11 cellular contexts compared by ENCODE assay signal in the genomic region with DNA sequence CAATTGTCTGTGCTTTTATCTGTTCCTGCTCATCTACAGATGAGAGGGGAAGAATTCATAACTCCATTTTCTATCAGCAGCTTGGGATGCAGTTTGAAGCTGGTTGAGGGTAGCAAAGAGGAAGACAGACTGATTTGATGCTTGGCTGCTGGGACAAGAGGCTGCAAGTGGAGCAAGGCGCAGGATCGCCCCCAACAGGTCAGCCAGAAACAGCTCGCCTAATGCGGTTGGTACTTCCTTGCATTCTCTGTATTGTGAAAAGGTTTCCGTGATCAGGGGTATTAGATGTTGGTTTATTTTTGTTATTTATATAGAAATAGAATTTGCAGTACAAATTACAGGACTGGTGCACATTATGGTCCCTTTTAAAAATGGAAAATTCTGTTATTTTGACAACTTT. TPM values are rescaled to one million over a fixed set of nuclear protein-coding genes. Genes with fewer than 3 reads are reported as not detected.
DNase-seq lines count a peak whose midpoint lies in the region; ATAC-seq, FAIRE-seq and TF ChIP-seq lines count a peak whose summit lies in the region.
"Had no signal": no experiment of that assay in that cellular context is flagged by ENCODE, and none has a peak within 500 bp of the region (broad histone marks: within the 10 kb centered on the region; RNA-seq: fewer than 3 reads in every experiment).

No MANE protein-coding gene starts in this region.

- H3K27ac ChIP-seq in MM.1S (ENCODE audit: low read length) (no peak overlapping the region), small intestine (ENCODE audit: low read depth in 1 of 2, low read length in 1 of 2) (no peak overlapping the region), right atrium auricular region (no peak overlapping the region)
- H3K27ac ChIP-seq: upper lobe of left lung had no signal

- H3K9me3 ChIP-seq in MM.1S (replicated peaks; ENCODE audit: insufficient read depth, low read length): no peaks in the 10 kb centered on the region
- H3K9me3 ChIP-seq in small intestine (ENCODE audit: control insufficient read depth, low read depth): no peaks in the 10 kb centered on the region
- H3K9me3 ChIP-seq in right atrium auricular region: no peaks in the 10 kb centered on the region

- H2AFZ ChIP-seq in MM.1S (ENCODE audit: low read length): no peak overlapping the region

- no peak overlapping the region for H3K9ac ChIP-seq in MM.1S (ENCODE audit: low read length)

- intact Hi-C loops in activated CD8-positive, alpha-beta T cell treated with anti-CD3 and anti-CD28 coated beads for 36 hours (cut with micrococcal nuclease): no loop called here

- no peaks in the 10 kb centered on the region; the same call in 1 of the 2 replicates for H3K9me2 ChIP-seq in MM.1S (replicated peaks; ENCODE audit: insufficient read depth, low read length)

- H3K4me1 Mint-ChIP-seq in activated CD8-positive, alpha-beta T cell treated with anti-CD3 and anti-CD28 coated beads for 36 hours (ENCODE audit: low read depth): no peaks in the 10 kb centered on the region
- H3K4me1 Mint-ChIP-seq in activated CD8-positive, alpha-beta T cell treated with anti-CD3 and anti-CD28 coated beads, Interleukin-2, amount 10 ng/mL, durations not matched to agents 7 days and 5 days (ENCODE audit: low read depth): no peaks in the 10 kb centered on the region

- TF ChIP-seq CTCF in activated CD8-positive, alpha-beta T cell treated with anti-CD3 and anti-CD28 coated beads for 36 hours (IDR thresholded peaks at IDR 0.05): no peak
- peak; percentile 15; the same call in 1 of the 2 replicates for TF ChIP-seq CTCF in MM.1S (IDR thresholded peaks at IDR 0.05; ENCODE audit: low read length)
- TF ChIP-seq CTCF in right atrium auricular region (IDR thresholded peaks at IDR 0.05): no peak

- H3K4me2 ChIP-seq in MM.1S (ENCODE audit: low read depth, low read length): no peak overlapping the region

- no peaks in the 10 kb centered on the region for H4K20me1 ChIP-seq in MM.1S (ENCODE audit: insufficient read depth, low read length)

- H3K79me2 ChIP-seq in MM.1S (ENCODE audit: low read length): no peaks in the 10 kb centered on the region

- peak; percentile 18 for DNase-seq in activated CD8-positive, alpha-beta T cell treated with anti-CD3 and anti-CD28 coated beads for 36 hours
- no peak for DNase-seq in activated CD8-positive, alpha-beta T cell treated with anti-CD3 and anti-CD28 coated beads, Interleukin-2, amount 10 ng/mL, durations not matched to agents 7 days and 5 days
- DNase-seq in MM.1S: no peak
- peak; percentile 32 to 63 for DNase-seq in T47D (ENCODE audit: low read depth in 1 of 2, low spot score in 1 of 2)
- DNase-seq in small intestine: peak; percentile 15
- DNase-seq in right atrium auricular region (ENCODE audit: low spot score): no peak
- DNase-seq: upper lobe of left lung had no signal

- no peaks in the 10 kb centered on the region for H3K36me3 Mint-ChIP-seq in activated CD8-positive, alpha-beta T cell treated with anti-CD3 and anti-CD28 coated beads for 36 hours (ENCODE audit: low read depth)
- no peaks in the 10 kb centered on the region for H3K36me3 Mint-ChIP-seq in activated CD8-positive, alpha-beta T cell treated with anti-CD3 and anti-CD28 coated beads, Interleukin-2, amount 10 ng/mL, durations not matched to agents 7 days and 5 days (ENCODE audit: low read depth)

- H3K4me3 ChIP-seq in MM.1S (ENCODE audit: low read length) (no peak overlapping the region), small intestine (ENCODE audit: low read depth in 1 of 2, low read length in 2 of 2) (no peak overlapping the region), right atrium auricular region (no peak overlapping the region)
- H3K4me3 ChIP-seq: upper lobe of left lung had no signal

- no peak overlapping the region for H3K27ac Mint-ChIP-seq in activated CD8-positive, alpha-beta T cell treated with anti-CD3 and anti-CD28 coated beads for 36 hours
- no peak overlapping the region for H3K27ac Mint-ChIP-seq in activated CD8-positive, alpha-beta T cell treated with anti-CD3 and anti-CD28 coated beads, Interleukin-2, amount 10 ng/mL, durations not matched to agents 7 days and 5 days

- H3K36me3 ChIP-seq in MM.1S (replicated peaks; ENCODE audit: insufficient read depth, low read length) (no peaks in the 10 kb centered on the region), small intestine (ENCODE audit: control insufficient read depth in 2 of 2, insufficient read depth in 2 of 2, low read length in 2 of 2) (no peaks in the 10 kb centered on the region), right atrium auricular region (no peaks in the 10 kb centered on the region)
- H3K36me3 ChIP-seq: upper lobe of left lung had no signal

- in situ Hi-C loops in T47D (cut with HindIII; ENCODE audit: low pct_unique_long_range_greater_than_20kb, low sequenced_read_pairs): no loop called here

- no peaks in the 10 kb centered on the region for H3F3A ChIP-seq in MM.1S (ENCODE audit: insufficient read depth, low read length)

- 30 to 33% (median 31%) methylated on average over 5 of the region's 5 CpGs for WGBS in small intestine, 3 donors

- no peaks in the 10 kb centered on the region for H3K4me1 ChIP-seq in MM.1S (ENCODE audit: low read length)
- H3K4me1 ChIP-seq in small intestine (ENCODE audit: control insufficient read depth in 2 of 2, insufficient read depth in 1 of 2, low read depth in 1 of 2, low read length in 1 of 2): no peaks in the 10 kb centered on the region
- H3K4me1 ChIP-seq in right atrium auricular region: no peaks in the 10 kb centered on the region
- H3K4me1 ChIP-seq: upper lobe of left lung had no signal

- H3K27me3 Mint-ChIP-seq in activated CD8-positive, alpha-beta T cell treated with anti-CD3 and anti-CD28 coated beads for 36 hours: peaks cover 18% of the 10 kb centered on the region
- peaks cover 7% of the 10 kb centered on the region for H3K27me3 Mint-ChIP-seq in activated CD8-positive, alpha-beta T cell treated with anti-CD3 and anti-CD28 coated beads, Interleukin-2, amount 10 ng/mL, durations not matched to agents 7 days and 5 days (ENCODE audit: low read depth)

- H3K27me3 ChIP-seq in MM.1S (replicated peaks; ENCODE audit: insufficient read depth, low read length) (no peaks in the 10 kb centered on the region), small intestine (ENCODE audit: control insufficient read depth in 2 of 2, insufficient read depth in 2 of 2, low read length in 2 of 2) (no peaks in the 10 kb centered on the region), right atrium auricular region (no peaks in the 10 kb centered on the region)
- H3K27me3 ChIP-seq: upper lobe of left lung had no signal

- no peak for FAIRE-seq in small intestine (lab: Jason Lieb, UNC)
- FAIRE-seq: endometrium had no signal

- ATAC-seq in activated CD8-positive, alpha-beta T cell treated with anti-CD3 and anti-CD28 coated beads for 36 hours: no peak
- ATAC-seq in activated CD8-positive, alpha-beta T cell treated with anti-CD3 and anti-CD28 coated beads, Interleukin-2, amount 10 ng/mL, durations not matched to agents 7 days and 5 days: no peak
- no peak for ATAC-seq in HG02885 (IDR thresholded peaks at IDR 0.05; ENCODE audit: poor library complexity, unreplicated experiment)
- ATAC-seq in GM18870 (IDR thresholded peaks at IDR 0.05; ENCODE audit: unreplicated experiment): no peak
- ATAC-seq: activated CD4-positive, CD25-positive, alpha-beta regulatory T cell treated with anti-CD3 and anti-CD28 coated beads, Interleukin-2, amount 50 U/mL, for 24 hours had no signal

- no peak overlapping the region for H3K4me3 Mint-ChIP-seq in activated CD8-positive, alpha-beta T cell treated with anti-CD3 and anti-CD28 coated beads for 36 hours
- H3K4me3 Mint-ChIP-seq in activated CD8-positive, alpha-beta T cell treated with anti-CD3 and anti-CD28 coated beads, Interleukin-2, amount 10 ng/mL, durations not matched to agents 7 days and 5 days: no peak overlapping the region

- CTCF ChIA-PET in activated CD8-positive, alpha-beta T cell treated with anti-CD3 and anti-CD28 coated beads for 36 hours (lab: Charles Lee): interaction anchor here (1.1 to 2.3 kb wide), 4 partner anchors 11 to 52 kb away, joined by 3 to 6 read pairs (median 4); no protein-coding TSS in a partner anchor
- CTCF ChIA-PET in activated CD8-positive, alpha-beta T cell treated with anti-CD3 and anti-CD28 coated beads, Interleukin-2, amount 10 ng/mL, durations not matched to agents 7 days and 5 days (lab: Charles Lee): interaction anchor here (1.5 kb wide), 1 partner anchor 12 kb away, joined by 3 read pairs; no protein-coding TSS in a partner anchor

- H3K9me3 Mint-ChIP-seq in activated CD8-positive, alpha-beta T cell treated with anti-CD3 and anti-CD28 coated beads for 36 hours: peaks cover 2% of the 10 kb centered on the region
- peaks cover 4% of the 10 kb centered on the region for H3K9me3 Mint-ChIP-seq in activated CD8-positive, alpha-beta T cell treated with anti-CD3 and anti-CD28 coated beads, Interleukin-2, amount 10 ng/mL, durations not matched to agents 7 days and 5 days (ENCODE audit: insufficient read depth)

- POLR2A ChIA-PET in activated CD8-positive, alpha-beta T cell treated with anti-CD3 and anti-CD28 coated beads for 36 hours (lab: Charles Lee): no interaction called here
- POLR2A ChIA-PET in activated CD8-positive, alpha-beta T cell treated with anti-CD3 and anti-CD28 coated beads, Interleukin-2, amount 10 ng/mL, durations not matched to agents 7 days and 5 days (lab: Charles Lee): no interaction called here

RNA-seq across cellular contexts. Expression of a gene that starts 40.6 kb away (rescaled TPM):
- 1 to 10 TPM; 1.1 to 1.6 TPM for total RNA-seq in activated CD8-positive, alpha-beta T cell treated with anti-CD3 and anti-CD28 coated beads for 36 hours
- under 1 TPM; 0.57 to 0.76 TPM for total RNA-seq in activated CD8-positive, alpha-beta T cell treated with anti-CD3 and anti-CD28 coated beads, Interleukin-2, amount 10 ng/mL, durations not matched to agents 7 days and 5 days
- under 1 TPM; 0.27 to 0.87 (median 0.67) TPM for polyA plus RNA-seq in small intestine
- total RNA-seq in right atrium auricular region: 1 to 10 TPM; 3.8 to 4.1 TPM

Comparison
In these comparisons a context has a peak if more than half of its experiments do, and no peak if none do; other contexts are left out.
1. DNase-seq: peak in activated CD8-positive, alpha-beta T cell treated with anti-CD3 and anti-CD28 coated beads for 36 hours (single experiment), T47D (2 of 2) and small intestine (single experiment); none in activated CD8-positive, alpha-beta T cell treated with anti-CD3 and anti-CD28 coated beads, Interleukin-2, amount 10 ng/mL, durations not matched to agents 7 days and 5 days (single experiment), MM.1S (single experiment) and right atrium auricular region (single experiment).